Comparison of ENCODE assay signal across 13 cellular contexts in the genomic region with DNA sequence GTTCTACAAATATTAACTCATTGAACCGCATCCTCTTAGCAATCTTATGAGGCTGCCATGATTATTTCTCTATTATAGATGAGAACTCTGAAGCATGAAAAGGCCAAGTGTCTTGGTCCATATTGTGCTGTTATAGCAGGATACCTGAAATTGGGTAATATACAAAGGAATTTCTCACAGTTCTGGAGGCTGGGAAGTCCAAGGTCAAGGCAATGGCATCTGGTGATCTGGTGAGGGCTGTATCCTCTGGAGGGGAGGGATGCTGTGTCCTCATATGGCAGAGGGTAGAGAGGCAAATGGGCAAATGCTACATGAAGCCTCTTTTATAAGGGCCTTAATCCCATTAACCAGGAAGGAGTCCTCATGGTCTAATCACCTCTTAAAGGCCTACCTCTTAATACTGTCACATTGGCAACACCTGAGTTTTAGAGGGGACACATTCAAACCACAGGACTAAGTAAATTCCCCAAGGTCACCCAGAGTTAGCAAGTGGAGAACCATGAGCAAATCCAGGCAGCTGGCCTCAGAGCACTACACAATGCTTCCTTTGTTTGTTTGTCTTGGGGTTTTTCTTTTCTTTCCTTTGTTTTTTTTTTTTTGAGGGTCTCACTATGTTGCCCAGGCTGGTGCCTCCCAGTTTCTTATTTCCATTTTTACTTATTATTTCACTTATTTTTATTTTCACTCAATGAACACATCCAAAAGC. TPM values are rescaled to one million over a fixed set of nuclear protein-coding genes. Genes with fewer than 3 reads are reported as not detected.
DNase-seq lines count a peak whose midpoint lies in the region; ATAC-seq, FAIRE-seq and TF ChIP-seq lines count a peak whose summit lies in the region.
"Had no signal": no experiment of that assay in that cellular context is flagged by ENCODE, and none has a peak within 500 bp of the region (broad histone marks: within the 10 kb centered on the region; RNA-seq: fewer than 3 reads in every experiment).

No MANE protein-coding gene starts in this region.

- H2AFZ ChIP-seq in HepG2 (ENCODE audit: low read length): no peak overlapping the region

- TF ChIP-seq EP300 in HepG2 (IDR thresholded peaks at IDR 0.05; ENCODE audit: low read depth in 2 of 2, low read length in 2 of 2) (no peak), HepG2 (CRISPR knock-in tag; IDR thresholded peaks at IDR 0.05; ENCODE audit: borderline replicate concordance) (no peak)

- H4K20me1 ChIP-seq in HepG2 (ENCODE audit: insufficient read depth, low read length): no peaks in the 10 kb centered on the region

- TF ChIP-seq RAD21 in HepG2 (CRISPR knock-in tag; IDR thresholded peaks at IDR 0.05): no peak

- H3K36me3 ChIP-seq in HepG2 (replicated peaks in 1 of 2; ENCODE audit: control insufficient read depth in 1 of 2, insufficient read depth in 2 of 2, low read length in 2 of 2): no peaks in the 10 kb centered on the region
- H3K36me3 ChIP-seq in right lobe of liver: no peaks in the 10 kb centered on the region
- H3K36me3 ChIP-seq: HAP-1 had no signal

- no peak overlapping the region for H3K9ac ChIP-seq in HepG2 (ENCODE audit: insufficient read depth, low read depth, low read length)
- H3K9ac ChIP-seq: KMS-11 had no signal

- no TSS peak for BruUV-seq in HepG2 (replicated peaks; lab: Mats Ljungman, UMichigan)

- POLR2A ChIA-PET in HepG2 (lab: Yijun Ruan, JAX): no interaction called here

- in situ Hi-C loops in HepG2 (cut with HindIII; ENCODE audit: extremely low pct_ligation_motif_present, low pct_unique_long_range_greater_than_20kb) (no loop called here), SK-MEL-5 (cut with HindIII; ENCODE audit: low pct_unique_long_range_greater_than_20kb, low sequenced_read_pairs) (no loop called here)

- H3K4me2 ChIP-seq in HepG2 (ENCODE audit: low read depth, low read length): no peak overlapping the region
- H3K4me2 ChIP-seq: KMS-11 had no signal

- peaks cover 48% of the 10 kb centered on the region for H3K4me1 ChIP-seq in HepG2 (ENCODE audit: insufficient read depth, low read length)
- H3K4me1 ChIP-seq in right lobe of liver: no peaks in the 10 kb centered on the region

- H3K4me3 ChIP-seq in HepG2 (replicated peaks in 1 of 3; ENCODE audit: insufficient read depth in 1 of 3, low read depth in 2 of 3, low read length in 3 of 3): no peak overlapping the region
- no peak overlapping the region for H3K4me3 ChIP-seq in right lobe of liver
- H3K4me3 ChIP-seq: HAP-1 had no signal

- FAIRE-seq in HepG2 (lab: Jason Lieb, UNC): no peak
- FAIRE-seq: A204.1 had no signal

- no peaks in the 10 kb centered on the region for H3K79me2 ChIP-seq in HepG2 (ENCODE audit: insufficient read depth, low read length)

- no peak for TF ChIP-seq CTCF in HepG2 (CRISPR knock-in tag; IDR thresholded peaks at IDR 0.05)
- no peak for TF ChIP-seq CTCF in right lobe of liver (IDR thresholded peaks at IDR 0.05)

- H3K27me3 ChIP-seq in HepG2 (ENCODE audit: control insufficient read depth in 1 of 2, insufficient read depth in 2 of 2, low read length in 2 of 2) (no peaks in the 10 kb centered on the region), right lobe of liver (no peaks in the 10 kb centered on the region)

- peak; percentile 40 for DNase-seq in HepG2 (ENCODE audit: low spot score)
- no peak for DNase-seq in right lobe of liver
- DNase-seq in SK-MEL-5 (ENCODE audit: low read depth, low spot score): peak; percentile 37
- DNase-seq in Kasumi-1 (lab: John Stamatoyannopoulos, UW): no peak
- no peak for DNase-seq in activated naive CD4-positive, alpha-beta T cell treated with Interleukin-2 at 50 U/mL for 16 hours
- DNase-seq: ACHN; CD4-positive, alpha-beta T cell; DMS79 treated with DMSO at 0.1 percent for 48 hours; GF-D8 had no signal

- intact Hi-C loops in HepG2 (cut with micrococcal nuclease; ENCODE audit: unreplicated experiment) (no loop called here), right lobe of liver (cut with DNase I) (loop anchor here (10.0 kb wide), 1 partner anchor 358 kb away; no protein-coding TSS in a partner anchor)

- H3K27ac ChIP-seq in HepG2 (ENCODE audit: extremely low read length, insufficient read depth, low read length) (no peak overlapping the region), right lobe of liver (no peak overlapping the region)
- H3K27ac ChIP-seq: C4-2B, KMS-11 had no signal

- peak; percentile 62; the same call in 2 of the 3 replicates for ATAC-seq in HepG2
- no peak for ATAC-seq in right lobe of liver

- TF ChIP-seq POLR2A in HepG2 (IDR thresholded peaks at IDR 0.05; ENCODE audit: insufficient read depth in 1 of 2, low read depth in 2 of 2, low read length in 2 of 2): no peak
- TF ChIP-seq POLR2A in right lobe of liver (IDR thresholded peaks at IDR 0.05): no peak

- CTCF ChIA-PET in HepG2 (lab: Yijun Ruan, JAX; ENCODE audit: low intra/inter-chr PET ratio, low total read pairs): no interaction called here

- 92% methylated on average over 1 of the region's 1 CpG for WGBS in HepG2 (ENCODE audit: low lambda C conversion rate)
- WGBS in right lobe of liver (ENCODE audit: insufficient coverage, low coverage, low lambda C conversion rate, missing lambda C conversion rate): 83% methylated on average over 1 of the region's 1 CpG

- H3K9me3 ChIP-seq in HepG2 (ENCODE audit: low read length): no peaks in the 10 kb centered on the region
- no peaks in the 10 kb centered on the region for H3K9me3 ChIP-seq in right lobe of liver
- H3K9me3 ChIP-seq: HAP-1 had no signal

RNA-seq across cellular contexts. Expression of gene SAP18, which starts 22.7 kb away (rescaled TPM):
- total RNA-seq in HepG2 (2016; rRNA removed; fragmentation: Illumina TruSeq; extraction: Trizol) (173 and 251 TPM in 2 replicates), right lobe of liver (100 to 1,000 TPM in 3 of 6 experiments, 10 to 100 TPM in 3; 33.1 to 119 (median 95.6) TPM)
- total RNA-seq in HepG2 (2016; cell fraction: cytosol; rRNA removed; fragmentation: Illumina TruSeq; extraction: Trizol; ENCODE audit: low read depth): 49.2 and 61.1 TPM in 2 replicates
- 172 and 283 TPM in 2 replicates for total RNA-seq in HepG2 (2016; cell fraction: insoluble cytoplasmic fraction; rRNA removed; fragmentation: Illumina TruSeq; extraction: Trizol)
- total RNA-seq in HepG2 (2016; cell fraction: membrane; rRNA removed; fragmentation: Illumina TruSeq; extraction: Trizol): 49.8 and 50.3 TPM in 2 replicates
- total RNA-seq in HepG2 (2016; cell fraction: nucleus; rRNA removed; fragmentation: Illumina TruSeq; extraction: Trizol): 53.8 and 59.6 TPM in 2 replicates
- polyA plus RNA-seq in HepG2 (2011; rRNA removed): 51.8 and 70.6 TPM in 2 replicates
- polyA plus RNA-seq in HepG2 (2011; cell fraction: cytosol; rRNA removed): 19.5 and 28.1 TPM in 2 replicates
- polyA plus RNA-seq in HepG2 (2011; cell fraction: nucleus; rRNA removed): 8.5 and 14.1 TPM in 2 replicates
- 141 and 173 TPM in 2 replicates for polyA plus RNA-seq in HepG2 (2012)
- 63.3 and 66.1 TPM in 2 replicates for polyA plus RNA-seq in HepG2 (2016; cell fraction: cytosol; fragmentation: Illumina TruSeq; extraction: Trizol; ENCODE audit: low read depth)
- polyA plus RNA-seq in HepG2 (2016; cell fraction: insoluble cytoplasmic fraction; fragmentation: Illumina TruSeq; extraction: Trizol; ENCODE audit: low read depth): 371 and 383 TPM in 2 replicates
- 53.3 and 57.7 TPM in 2 replicates for polyA plus RNA-seq in HepG2 (2016; cell fraction: membrane; fragmentation: Illumina TruSeq; extraction: Trizol; ENCODE audit: low read depth)
- 143 and 153 TPM in 2 replicates for polyA plus RNA-seq in HepG2 (2016; cell fraction: nucleus; fragmentation: Illumina TruSeq; extraction: Trizol; ENCODE audit: insufficient read depth, low read depth)
- polyA minus RNA-seq in HepG2 (2011; rRNA and poly(A)+ RNA removed; ENCODE audit: low replicate concordance): 3.5 and 5.1 TPM in 2 replicates
- polyA minus RNA-seq in HepG2 (2011; cell fraction: cytosol; rRNA and poly(A)+ RNA removed): 6.9 and 13.9 TPM in 2 replicates
- polyA minus RNA-seq in HepG2 (2011; cell fraction: nucleus; rRNA and poly(A)+ RNA removed): 35.3 and 41.3 TPM in 2 replicates
- 103 and 110 TPM in 2 replicates for total RNA-seq in SK-MEL-5 (2014; rRNA removed; shearing (Covaris generic))
- polyA plus RNA-seq in SK-MEL-5 (2015; cell fraction: cytosol; rRNA removed): 32.5 and 53.9 TPM in 2 replicates
- polyA plus RNA-seq in SK-MEL-5 (2015; cell fraction: nucleus; rRNA removed): 19.8 and 24.8 TPM in 2 replicates

RNA-seq across cellular contexts. Expression of gene LATS2, which starts 55.9 kb away (rescaled TPM):
- 7.1 and 7.3 TPM in 2 replicates for total RNA-seq in HepG2 (2016; rRNA removed; fragmentation: Illumina TruSeq; extraction: Trizol)
- total RNA-seq in HepG2 (2016; cell fraction: cytosol; rRNA removed; fragmentation: Illumina TruSeq; extraction: Trizol; ENCODE audit: low read depth): 1.7 and 1.8 TPM in 2 replicates
- total RNA-seq in HepG2 (2016; cell fraction: insoluble cytoplasmic fraction; rRNA removed; fragmentation: Illumina TruSeq; extraction: Trizol): 7.0 and 7.2 TPM in 2 replicates
- total RNA-seq in HepG2 (2016; cell fraction: membrane; rRNA removed; fragmentation: Illumina TruSeq; extraction: Trizol): 4.2 and 4.3 TPM in 2 replicates
- 6.9 and 7.7 TPM in 2 replicates for total RNA-seq in HepG2 (2016; cell fraction: nucleus; rRNA removed; fragmentation: Illumina TruSeq; extraction: Trizol)
- 8.5 and 9.1 TPM in 2 replicates for polyA plus RNA-seq in HepG2 (2011; rRNA removed)
- polyA plus RNA-seq in HepG2 (2011; cell fraction: cytosol; rRNA removed): 6.4 and 10.3 TPM in 2 replicates
- 11.4 and 12.5 TPM in 2 replicates for polyA plus RNA-seq in HepG2 (2011; cell fraction: nucleus; rRNA removed)
- 10.4 and 11.8 TPM in 2 replicates for polyA plus RNA-seq in HepG2 (2012)
- polyA plus RNA-seq in HepG2 (2016; cell fraction: cytosol; fragmentation: Illumina TruSeq; extraction: Trizol; ENCODE audit: low read depth): 0.38 TPM in 2 replicates
- polyA plus RNA-seq in HepG2 (2016; cell fraction: insoluble cytoplasmic fraction; fragmentation: Illumina TruSeq; extraction: Trizol; ENCODE audit: low read depth): 10.2 and 11.9 TPM in 2 replicates
- 2.2 and 2.4 TPM in 2 replicates for polyA plus RNA-seq in HepG2 (2016; cell fraction: membrane; fragmentation: Illumina TruSeq; extraction: Trizol; ENCODE audit: low read depth)
- polyA plus RNA-seq in HepG2 (2016; cell fraction: nucleus; fragmentation: Illumina TruSeq; extraction: Trizol; ENCODE audit: insufficient read depth, low read depth): 13.3 and 13.4 TPM in 2 replicates
- polyA minus RNA-seq in HepG2 (2011; rRNA and poly(A)+ RNA removed; ENCODE audit: low replicate concordance): 11.2 and 18.2 TPM in 2 replicates
- polyA minus RNA-seq in HepG2 (2011; cell fraction: cytosol; rRNA and poly(A)+ RNA removed): 11.8 and 11.9 TPM in 2 replicates
- polyA minus RNA-seq in HepG2 (2011; cell fraction: nucleus; rRNA and poly(A)+ RNA removed): 10.8 and 11.6 TPM in 2 replicates
- 10 to 100 TPM in 2 of 6 experiments, 1 to 10 TPM in 4; 6.8 to 12.8 (median 8.7) TPM for total RNA-seq in right lobe of liver
- total RNA-seq in SK-MEL-5 (2014; rRNA removed; shearing (Covaris generic)): 12.9 and 13.0 TPM in 2 replicates
- polyA plus RNA-seq in SK-MEL-5 (2015; cell fraction: cytosol; rRNA removed): 29.4 and 43.9 TPM in 2 replicates
- polyA plus RNA-seq in SK-MEL-5 (2015; cell fraction: nucleus; rRNA removed): 18.2 and 23.6 TPM in 2 replicates

RNA-seq across cellular contexts. Expression of gene SKA3, which starts 59.1 kb away (rescaled TPM):
- total RNA-seq in HepG2 (2016; rRNA removed; fragmentation: Illumina TruSeq; extraction: Trizol) (10.8 and 15.2 TPM in 2 replicates), right lobe of liver (1 to 10 TPM in 2 of 6 experiments, under 1 TPM in 4; 0.18 to 2.4 (median 0.75) TPM)
- 32.3 and 33.6 TPM in 2 replicates for total RNA-seq in HepG2 (2016; cell fraction: cytosol; rRNA removed; fragmentation: Illumina TruSeq; extraction: Trizol; ENCODE audit: low read depth)
- total RNA-seq in HepG2 (2016; cell fraction: insoluble cytoplasmic fraction; rRNA removed; fragmentation: Illumina TruSeq; extraction: Trizol): 10.7 and 15.4 TPM in 2 replicates
- 15.1 and 15.7 TPM in 2 replicates for total RNA-seq in HepG2 (2016; cell fraction: membrane; rRNA removed; fragmentation: Illumina TruSeq; extraction: Trizol)
- 7.0 and 8.7 TPM in 2 replicates for total RNA-seq in HepG2 (2016; cell fraction: nucleus; rRNA removed; fragmentation: Illumina TruSeq; extraction: Trizol)
- polyA plus RNA-seq in HepG2 (2011; rRNA removed): 3.5 and 7.2 TPM in 2 replicates
- polyA plus RNA-seq in HepG2 (2011; cell fraction: cytosol; rRNA removed): 3.3 and 3.7 TPM in 2 replicates
- 2.4 and 2.6 TPM in 2 replicates for polyA plus RNA-seq in HepG2 (2011; cell fraction: nucleus; rRNA removed)
- 2.8 and 6.8 TPM in 2 replicates for polyA plus RNA-seq in HepG2 (2012)
- 5.2 and 8.0 TPM in 2 replicates for polyA plus RNA-seq in HepG2 (2016; cell fraction: cytosol; fragmentation: Illumina TruSeq; extraction: Trizol; ENCODE audit: low read depth)
- polyA plus RNA-seq in HepG2 (2016; cell fraction: insoluble cytoplasmic fraction; fragmentation: Illumina TruSeq; extraction: Trizol; ENCODE audit: low read depth): 28.3 and 32.2 TPM in 2 replicates
- 11.8 and 12.9 TPM in 2 replicates for polyA plus RNA-seq in HepG2 (2016; cell fraction: membrane; fragmentation: Illumina TruSeq; extraction: Trizol; ENCODE audit: low read depth)
- polyA plus RNA-seq in HepG2 (2016; cell fraction: nucleus; fragmentation: Illumina TruSeq; extraction: Trizol; ENCODE audit: insufficient read depth, low read depth): 20.6 and 22.8 TPM in 2 replicates
- 3.8 and 12.1 TPM in 2 replicates for polyA minus RNA-seq in HepG2 (2011; rRNA and poly(A)+ RNA removed; ENCODE audit: low replicate concordance)
- polyA minus RNA-seq in HepG2 (2011; cell fraction: cytosol; rRNA and poly(A)+ RNA removed): 5.1 and 6.2 TPM in 2 replicates
- 6.5 and 6.8 TPM in 2 replicates for polyA minus RNA-seq in HepG2 (2011; cell fraction: nucleus; rRNA and poly(A)+ RNA removed)
- 15.0 and 17.4 TPM in 2 replicates for total RNA-seq in SK-MEL-5 (2014; rRNA removed; shearing (Covaris generic))
- 16.3 and 18.0 TPM in 2 replicates for polyA plus RNA-seq in SK-MEL-5 (2015; cell fraction: cytosol; rRNA removed)
- 12.5 and 18.0 TPM in 2 replicates for polyA plus RNA-seq in SK-MEL-5 (2015; cell fraction: nucleus; rRNA removed)

RNA-seq across cellular contexts. Expression of gene MRPL57, which starts 59.2 kb away (rescaled TPM):
- total RNA-seq in HepG2 (2016; rRNA removed; fragmentation: Illumina TruSeq; extraction: Trizol) (35.2 and 36.7 TPM in 2 replicates), right lobe of liver (10 to 100 TPM; 10.6 to 38.7 (median 13.6) TPM)
- total RNA-seq in HepG2 (2016; cell fraction: cytosol; rRNA removed; fragmentation: Illumina TruSeq; extraction: Trizol; ENCODE audit: low read depth): 24.1 and 31.0 TPM in 2 replicates
- total RNA-seq in HepG2 (2016; cell fraction: insoluble cytoplasmic fraction; rRNA removed; fragmentation: Illumina TruSeq; extraction: Trizol): 34.7 and 38.6 TPM in 2 replicates
- 29.6 and 35.7 TPM in 2 replicates for total RNA-seq in HepG2 (2016; cell fraction: membrane; rRNA removed; fragmentation: Illumina TruSeq; extraction: Trizol)
- total RNA-seq in HepG2 (2016; cell fraction: nucleus; rRNA removed; fragmentation: Illumina TruSeq; extraction: Trizol): 15.9 and 17.6 TPM in 2 replicates
- polyA plus RNA-seq in HepG2 (2011; rRNA removed): 19.5 and 20.7 TPM in 2 replicates
- polyA plus RNA-seq in HepG2 (2011; cell fraction: cytosol; rRNA removed): 14.4 and 14.5 TPM in 2 replicates
- polyA plus RNA-seq in HepG2 (2011; cell fraction: nucleus; rRNA removed): 8.1 and 8.4 TPM in 2 replicates
- 15.7 and 17.3 TPM in 2 replicates for polyA plus RNA-seq in HepG2 (2012)
- 22.3 and 31.7 TPM in 2 replicates for polyA plus RNA-seq in HepG2 (2016; cell fraction: cytosol; fragmentation: Illumina TruSeq; extraction: Trizol; ENCODE audit: low read depth)
- 37.6 and 39.8 TPM in 2 replicates for polyA plus RNA-seq in HepG2 (2016; cell fraction: insoluble cytoplasmic fraction; fragmentation: Illumina TruSeq; extraction: Trizol; ENCODE audit: low read depth)
- polyA plus RNA-seq in HepG2 (2016; cell fraction: membrane; fragmentation: Illumina TruSeq; extraction: Trizol; ENCODE audit: low read depth): 25.6 and 30.0 TPM in 2 replicates
- 23.6 and 24.3 TPM in 2 replicates for polyA plus RNA-seq in HepG2 (2016; cell fraction: nucleus; fragmentation: Illumina TruSeq; extraction: Trizol; ENCODE audit: insufficient read depth, low read depth)
- 5.5 and 12.7 TPM in 2 replicates for polyA minus RNA-seq in HepG2 (2011; rRNA and poly(A)+ RNA removed; ENCODE audit: low replicate concordance)
- polyA minus RNA-seq in HepG2 (2011; cell fraction: cytosol; rRNA and poly(A)+ RNA removed): 5.7 and 9.1 TPM in 2 replicates
- 4.7 and 5.8 TPM in 2 replicates for polyA minus RNA-seq in HepG2 (2011; cell fraction: nucleus; rRNA and poly(A)+ RNA removed)
- total RNA-seq in SK-MEL-5 (2014; rRNA removed; shearing (Covaris generic)): 33.6 and 39.7 TPM in 2 replicates
- polyA plus RNA-seq in SK-MEL-5 (2015; cell fraction: cytosol; rRNA removed): 31.5 and 42.8 TPM in 2 replicates
- 8.1 and 9.7 TPM in 2 replicates for polyA plus RNA-seq in SK-MEL-5 (2015; cell fraction: nucleus; rRNA removed)

Comparison
In these comparisons a context has a peak if more than half of its experiments do, and no peak if none do; other contexts are left out.
1. DNase-seq: peak in HepG2 (single experiment) and SK-MEL-5 (single experiment); none in right lobe of liver (0 of 3), Kasumi-1 (0 of 2) and activated naive CD4-positive, alpha-beta T cell treated with Interleukin-2 at 50 U/mL for 16 hours (single experiment).